Comparison of ENCODE assay signal across 33 cellular contexts in the genomic region with DNA sequence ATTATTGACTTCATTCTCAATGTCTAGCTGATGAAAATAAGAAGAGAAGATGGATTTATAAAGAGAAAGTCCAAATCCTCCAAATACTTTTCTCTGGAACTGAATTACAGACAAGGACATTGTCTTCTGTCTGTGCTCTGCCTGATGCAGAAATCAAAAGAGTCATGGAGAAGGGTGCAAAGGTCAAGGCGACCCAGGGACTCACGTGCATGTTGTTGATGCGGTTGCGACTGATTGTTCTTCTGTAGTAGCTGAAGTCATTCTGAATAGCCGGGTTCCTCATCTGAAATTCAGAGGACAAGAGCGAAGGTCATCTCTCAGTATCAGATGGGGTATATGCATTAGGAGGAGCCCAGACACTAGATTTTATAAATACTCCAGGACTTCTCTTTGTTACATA.
"Had no signal": no experiment of that assay in that cellular context is flagged by ENCODE, and none has a peak within 500 bp of the region (broad histone marks: within the 10 kb centered on the region; RNA-seq: fewer than 3 reads in every experiment).

No MANE protein-coding gene starts in this region.

- H3K36me3 ChIP-seq: MG63 had no signal

- H3K4me2 ChIP-seq: KMS-11 had no signal

- H3K9ac ChIP-seq: KMS-11 had no signal

- H3K4me3 ChIP-seq: MG63 had no signal

- DNase-seq: Kasumi-1, KG1, MG63, MM.1S, MV-4-11, NCI-H1048, NCI-H1092, NCI-H1092 treated with DMSO at 0.1 percent for 48 hours, NCI-H1105, NCI-H1105 treated with DMSO at 0.1 percent for 48 hours, NCI-H1417, NCI-H1417 treated with DMSO at 0.1 percent for 48 hours, NCI-H1436, NCI-H1436 treated with DMSO at 0.1 percent for 48 hours, NCI-H146, NCI-H1694, NCI-H1694 treated with DMSO at 0.1 percent for 48 hours, NCI-H187, NCI-H187 treated with DMSO at 0.1 percent for 48 hours, NCI-H1930, NCI-H2029 treated with DMSO at 0.1 percent for 48 hours, NCI-H2081, NCI-H2081 treated with DMSO at 0.1 percent for 48 hours, NCI-H2107, NCI-H2171, NCI-H2171 treated with DMSO at 0.1 percent for 48 hours, NCI-H2227 treated with DMSO at 0.1 percent for 48 hours, NCI-H226, NCI-H345, NCI-H446, NCI-H446 treated with DMSO at 0.1 percent for 48 hours, NCI-H510A had no signal

- H3K27me3 ChIP-seq: MG63 had no signal

- H3K27ac ChIP-seq: KMS-11 had no signal

- H3K9me3 ChIP-seq: MG63 had no signal
